ENCODE assay signal across 1 cellular context in the genomic region with DNA sequence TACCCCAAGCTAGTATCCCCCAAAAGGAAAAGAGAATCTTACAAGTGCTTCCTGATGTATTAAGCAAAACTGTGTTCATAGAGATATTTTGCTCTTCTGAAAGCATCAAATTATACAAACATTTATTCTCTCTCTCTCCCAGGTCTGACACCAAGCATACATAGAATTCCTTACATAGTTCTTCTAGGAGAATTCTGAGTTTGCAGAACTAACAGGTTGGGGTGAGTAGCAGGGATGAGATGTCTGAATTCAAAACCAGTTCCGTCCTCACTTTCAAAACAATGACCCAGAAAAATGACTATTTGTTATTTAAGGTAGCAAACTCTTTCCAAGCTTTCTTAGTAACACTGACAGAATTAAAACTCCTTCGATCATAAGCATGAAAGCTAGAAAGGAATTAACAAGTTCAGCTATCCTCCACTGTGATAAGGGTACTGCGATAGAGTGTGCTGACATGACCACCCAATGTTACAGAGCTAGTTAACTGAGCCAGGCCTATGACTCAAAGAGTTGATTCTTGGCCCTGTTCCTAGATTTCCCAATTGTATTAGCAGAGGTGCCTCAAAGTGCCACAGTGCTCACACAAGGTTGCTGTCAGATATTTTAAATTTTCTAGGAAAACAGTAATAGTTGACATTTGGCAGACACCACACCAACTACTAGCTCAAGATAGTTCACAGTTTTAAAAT.
TF ChIP-seq lines count a peak whose summit lies in the region.

No MANE protein-coding gene starts in this region.

TF ChIP-seq in IMR-90, 13 proteins besides CTCF, POLR2A, EP300 and RAD21:
- TF ChIP-seq CEBPB (IDR thresholded peaks at IDR 0.05; ENCODE audit: low read depth, low read length) (peak; percentile 52; the same call in 1 of the 2 replicates), MXI1 (IDR thresholded peaks at IDR 0.05; ENCODE audit: borderline replicate concordance, low read depth, low read length) (no peak)
TF ChIP-seq in IMR-90: peak in this region for 1.
